Comparison of ENCODE assay signal across 8 cellular contexts in the genomic region with DNA sequence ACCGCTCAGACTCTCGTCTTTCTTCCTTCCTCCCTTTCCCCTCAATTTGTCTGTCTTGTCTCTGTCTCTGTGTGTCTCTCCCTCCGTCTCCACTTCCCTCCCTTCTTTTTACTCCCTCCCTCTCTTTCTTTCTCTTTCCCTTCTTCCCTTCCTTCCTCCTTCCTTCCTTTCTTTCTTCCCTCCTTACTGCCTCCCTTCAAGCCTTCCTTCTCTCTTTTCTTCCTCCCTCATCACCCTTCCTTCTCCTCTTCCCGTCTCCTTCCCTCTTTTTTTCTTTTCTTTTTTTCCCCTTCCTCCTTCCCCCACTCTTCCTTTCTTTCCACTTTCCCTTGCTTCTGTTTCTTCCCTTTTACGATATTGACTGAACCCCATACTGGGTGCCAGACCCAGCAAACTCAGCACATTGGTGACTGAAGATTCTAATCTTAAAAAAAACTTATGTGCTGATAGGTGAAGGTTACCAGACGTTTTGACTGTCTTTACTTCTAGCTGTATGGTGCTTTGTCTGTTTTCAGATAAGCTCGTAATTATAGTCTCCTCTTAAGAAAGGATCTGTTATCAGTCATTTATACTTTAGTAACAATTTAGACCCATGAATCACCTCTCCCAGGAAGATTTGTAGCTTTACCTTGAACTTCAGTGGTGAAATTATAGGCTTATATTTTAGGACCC. TPM values are rescaled to one million over a fixed set of nuclear protein-coding genes. Genes with fewer than 3 reads are reported as not detected.
DNase-seq lines count a peak whose midpoint lies in the region; ATAC-seq and TF ChIP-seq lines count a peak whose summit lies in the region.

No MANE protein-coding gene starts in this region.

- H3K27me3 ChIP-seq in A673 (replicated peaks; ENCODE audit: insufficient read depth, low read depth, low read length, poor library complexity): no peaks in the 10 kb centered on the region
- no peaks in the 10 kb centered on the region for H3K27me3 ChIP-seq in mesendoderm (ENCODE audit: insufficient read depth, low read length, poor library complexity)

- H3K27ac ChIP-seq in A673 (ENCODE audit: low read depth, low read length, poor library complexity, severe bottlenecking) (no peak overlapping the region), mesendoderm (ENCODE audit: low read depth, low read length) (peak overlapping the region; percentile 46)

- H3K4me3 ChIP-seq in A673 (ENCODE audit: low read depth, low read length, poor library complexity, severe bottlenecking): peak overlapping the region; percentile 97
- no peak overlapping the region for H3K4me3 ChIP-seq in mesendoderm (ENCODE audit: low read length)

- H3K9me3 Mint-ChIP-seq in HFFc6: no peaks in the 10 kb centered on the region
- no peaks in the 10 kb centered on the region for H3K9me3 Mint-ChIP-seq in activated naive CD8-positive, alpha-beta T cell treated with anti-CD3 and anti-CD28 coated beads, Interleukin-2, amount 10 ng/mL, durations not matched to agents 7 days and 5 days

- POLR2A ChIA-PET in A673 (lab: Charles Lee; ENCODE audit: low non-redundant PET): no interaction called here
- POLR2A ChIA-PET in activated naive CD8-positive, alpha-beta T cell treated with anti-CD3 and anti-CD28 coated beads, Interleukin-2, amount 10 ng/mL, durations not matched to agents 7 days and 5 days (lab: Charles Lee): interaction anchor here (0.5 to 1.1 kb wide), 4 partner anchors 108 to 298 kb away, joined by 3 to 4 read pairs (median 3); no protein-coding TSS in a partner anchor

- peak overlapping the region; percentile 62 for H3K9ac ChIP-seq in mesendoderm (ENCODE audit: low read length)

- WGBS in mesendoderm (ENCODE audit: extremely low coverage, insufficient coverage, low lambda C conversion rate): 100% methylated on average over 1 of the region's 7 CpGs

- H3K23ac ChIP-seq in mesendoderm (ENCODE audit: low read length): no peak overlapping the region

- peaks cover 18% of the 10 kb centered on the region for H3K36me3 ChIP-seq in A673 (ENCODE audit: insufficient read depth, low read length, poor library complexity, severe bottlenecking)
- H3K36me3 ChIP-seq in mesendoderm (ENCODE audit: control insufficient read depth, insufficient read depth, low read length): no peaks in the 10 kb centered on the region

- no peak overlapping the region for H4K8ac ChIP-seq in mesendoderm (ENCODE audit: low read depth, low read length)

- CTCF ChIA-PET in A673 (lab: Charles Lee): interaction anchor here (0.6 to 1.6 kb wide), 4 partner anchors 12 to 437 kb away, joined by 3 to 12 read pairs (median 4); no protein-coding TSS in a partner anchor

- peaks cover 36% of the 10 kb centered on the region for H3K4me1 Mint-ChIP-seq in HFFc6 (ENCODE audit: low read depth)
- peaks cover 29% of the 10 kb centered on the region for H3K4me1 Mint-ChIP-seq in activated naive CD8-positive, alpha-beta T cell treated with anti-CD3 and anti-CD28 coated beads, Interleukin-2, amount 10 ng/mL, durations not matched to agents 7 days and 5 days

- H3K27me3 Mint-ChIP-seq in HFFc6 (ENCODE audit: insufficient read depth): peaks cover 7% of the 10 kb centered on the region
- peaks cover 3% of the 10 kb centered on the region for H3K27me3 Mint-ChIP-seq in activated naive CD8-positive, alpha-beta T cell treated with anti-CD3 and anti-CD28 coated beads, Interleukin-2, amount 10 ng/mL, durations not matched to agents 7 days and 5 days

- peaks cover 5% of the 10 kb centered on the region for H3K79me1 ChIP-seq in mesendoderm (ENCODE audit: low read length)

- peaks cover 12% of the 10 kb centered on the region for H3K36me3 Mint-ChIP-seq in HFFc6 (ENCODE audit: low read depth)
- peaks cover 15% of the 10 kb centered on the region for H3K36me3 Mint-ChIP-seq in activated naive CD8-positive, alpha-beta T cell treated with anti-CD3 and anti-CD28 coated beads, Interleukin-2, amount 10 ng/mL, durations not matched to agents 7 days and 5 days

- no peak for ATAC-seq in activated naive CD8-positive, alpha-beta T cell treated with anti-CD3 and anti-CD28 coated beads, Interleukin-2, amount 10 ng/mL, durations not matched to agents 7 days and 5 days (ENCODE audit: low read depth)
- ATAC-seq in GM21367 (IDR thresholded peaks at IDR 0.05; ENCODE audit: unreplicated experiment): no peak

- peak overlapping the region; percentile 69 for H2BK5ac ChIP-seq in mesendoderm (ENCODE audit: low read length)

- H3K4ac ChIP-seq in mesendoderm (ENCODE audit: low read depth, low read length): no peak overlapping the region

- no peak overlapping the region for H2AK5ac ChIP-seq in mesendoderm (ENCODE audit: low read length)

- peak overlapping the region; percentile 88 for H3K56ac ChIP-seq in mesendoderm (ENCODE audit: low read length)

- peak overlapping the region; percentile 86 for H3K4me3 Mint-ChIP-seq in HFFc6
- H3K4me3 Mint-ChIP-seq in activated naive CD8-positive, alpha-beta T cell treated with anti-CD3 and anti-CD28 coated beads, Interleukin-2, amount 10 ng/mL, durations not matched to agents 7 days and 5 days: peak overlapping the region; percentile 89

- TSS peak; percentile 88 for BruUV-seq in A673 (replicated peaks; lab: Mats Ljungman, UMichigan)

- H3K9me3 ChIP-seq in A673 (ENCODE audit: low read depth, low read length, poor library complexity, severe bottlenecking): no peaks in the 10 kb centered on the region

- H3K4me1 ChIP-seq in A673 (ENCODE audit: insufficient read depth, low read length, poor library complexity, severe bottlenecking) (peaks cover 8% of the 10 kb centered on the region), mesendoderm (ENCODE audit: control insufficient read depth, low read depth, low read length) (peaks cover 4% of the 10 kb centered on the region)

- no peak overlapping the region for H2BK15ac ChIP-seq in mesendoderm (replicated peaks; ENCODE audit: low read depth)

- H3K4me2 ChIP-seq in mesendoderm (ENCODE audit: low read length): peak overlapping the region; percentile 52

- H3K27ac Mint-ChIP-seq in HFFc6: peak overlapping the region; percentile 37
- peak overlapping the region; percentile 93 for H3K27ac Mint-ChIP-seq in activated naive CD8-positive, alpha-beta T cell treated with anti-CD3 and anti-CD28 coated beads, Interleukin-2, amount 10 ng/mL, durations not matched to agents 7 days and 5 days

- no peak overlapping the region for H2BK120ac ChIP-seq in mesendoderm (ENCODE audit: low read depth, low read length)

- DNase-seq in A673 (ENCODE audit: low spot score): no peak
- no peak for DNase-seq in HFFc6
- no peak for DNase-seq in activated naive CD8-positive, alpha-beta T cell treated with anti-CD3 and anti-CD28 coated beads, Interleukin-2, amount 10 ng/mL, durations not matched to agents 7 days and 5 days
- DNase-seq in mesendoderm: peak; percentile 50
- DNase-seq in AML-193 (lab: John Stamatoyannopoulos, UW): no peak
- no peak for DNase-seq in SKM-1 treated with dmso at 0.1 percent for 144 hours (lab: John Stamatoyannopoulos, UW; ENCODE audit: unreplicated experiment)
- no peak for DNase-seq in posterior vena cava (ENCODE audit: low spot score)

- intact Hi-C loops in A673 (cut with micrococcal nuclease; ENCODE audit: unreplicated experiment): loop anchor here (10.0 kb wide), 1 partner anchor 296 kb away; no protein-coding TSS in a partner anchor
- intact Hi-C loops in posterior vena cava (cut with DNase I): loop anchor here in 1 of 2 donors (10.0 kb wide), 1 partner anchor 334 kb away; no protein-coding TSS in a partner anchor

- H3K79me2 ChIP-seq in mesendoderm (ENCODE audit: control insufficient read depth, insufficient read depth, low read length): peaks cover 21% of the 10 kb centered on the region

- TF ChIP-seq CTCF in A673 (conservative IDR thresholded peaks at IDR 0.05; ENCODE audit: low read depth, low read length): no peak
- peak; percentile 59 for TF ChIP-seq CTCF in HFFc6 (IDR thresholded peaks at IDR 0.05)

- H4K5ac ChIP-seq in mesendoderm (ENCODE audit: low read length): no peak overlapping the region

- no peak overlapping the region for H3K18ac ChIP-seq in mesendoderm (ENCODE audit: low read length)

RNA-seq across cellular contexts. Expression of gene BRD7, which starts 0.5 kb away (rescaled TPM):
- 93.0 and 95.3 TPM in 2 replicates for total RNA-seq in A673 (2021)
- 10 to 100 TPM; 50.5 to 65.0 (median 63.0) TPM for total RNA-seq in HFFc6 (2021; fragmentation: NEBNext Ultra II Directional; extraction: Animal tissue kit (Norgen Biotek cat#: 25700))
- 10 to 100 TPM; 81.4 to 84.3 TPM for total RNA-seq in activated naive CD8-positive, alpha-beta T cell treated with anti-CD3 and anti-CD28 coated beads, Interleukin-2, amount 10 ng/mL, durations not matched to agents 7 days and 5 days
- 134 TPM for polyA plus RNA-seq in mesendoderm (2013, experiment 1 of 2)
- polyA plus RNA-seq in mesendoderm (2013, experiment 2 of 2): 139 TPM
- 10 to 100 TPM; 54.5 to 71.3 TPM for total RNA-seq in posterior vena cava
